Comparison of ENCODE assay signal across 24 cellular contexts in the genomic region with DNA sequence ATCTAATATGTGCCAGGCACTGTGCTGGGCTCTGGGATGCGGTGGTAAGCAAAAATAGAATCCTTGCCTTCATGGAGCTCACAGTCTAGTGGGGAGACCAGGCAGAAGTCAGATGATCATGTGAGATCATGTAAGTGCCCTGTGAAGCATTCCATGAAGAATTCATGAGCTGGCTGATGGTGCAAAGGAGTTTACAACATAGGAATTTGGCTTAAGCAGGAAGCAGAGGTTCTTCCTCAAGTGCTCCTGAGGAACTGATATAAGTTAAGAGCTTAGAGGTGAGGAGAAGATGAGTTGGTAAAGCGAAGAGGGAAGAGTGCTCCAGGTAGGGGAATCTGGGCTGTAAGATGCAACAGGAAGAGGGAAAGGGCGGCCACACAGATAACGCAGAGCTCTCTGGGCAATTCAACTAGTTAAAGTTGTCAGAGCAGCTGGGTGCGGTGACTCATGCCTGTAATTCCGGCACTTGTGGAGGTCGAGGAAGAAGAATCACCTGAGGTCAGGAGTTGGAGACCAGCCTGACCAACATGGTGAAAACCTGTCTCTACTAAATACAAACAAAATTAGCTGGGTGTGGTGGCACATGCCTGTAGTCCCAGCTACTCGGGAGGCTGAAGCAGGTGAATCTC.
DNase-seq lines count a peak whose midpoint lies in the region; ATAC-seq lines count a peak whose summit lies in the region.
"Had no signal": no experiment of that assay in that cellular context is flagged by ENCODE, and none has a peak within 500 bp of the region (broad histone marks: within the 10 kb centered on the region; RNA-seq: fewer than 3 reads in every experiment).

No MANE protein-coding gene starts in this region.

- H3K4me3 Mint-ChIP-seq in T-helper 17 cell, result no peak overlapping the region
- H3K4me3 Mint-ChIP-seq: activated naive CD8-positive, alpha-beta T cell; CD8-positive, alpha-beta T cell; nephron; stimulated activated naive CD8-positive, alpha-beta T cell treated with anti-CD3 and anti-CD28 coated beads, Interleukin-15, amount 100 ng/mL, for 72 hours had no signal

- H3K27me3 Mint-ChIP-seq in T-helper 17 cell, result no peaks in the 10 kb centered on the region
- H3K27me3 Mint-ChIP-seq: activated naive CD8-positive, alpha-beta T cell; stimulated activated naive CD8-positive, alpha-beta T cell treated with anti-CD3 and anti-CD28 coated beads, Interleukin-15, amount 100 ng/mL, for 72 hours had no signal

- H3K9me3 ChIP-seq in T-helper 17 cell (ENCODE audit: control insufficient read depth, low read length, poor library complexity, severe bottlenecking), result no peaks in the 10 kb centered on the region
- H3K9me3 ChIP-seq: A549, heart left ventricle, left ventricle myocardium inferior had no signal

- DNase-seq in Daoy (ENCODE audit: low read depth) (peak; percentile 42), NCI-H226 (peak; percentile 58), dermis blood vessel endothelial cell (peak; percentile 63), lung microvascular endothelial cell (ENCODE audit: low read depth in 2 of 2) (peak; percentile 25 to 57), T-helper 17 cell (no peak), NCI-H1105 (lab: John Stamatoyannopoulos, UW) (no peak)
- DNase-seq: activated CD4-positive, alpha-beta T cell treated with anti-CD3 and anti-CD28 coated beads for 48 hours; activated CD8-positive, alpha-beta memory T cell treated with anti-CD3 and anti-CD28 coated beads for 24 hours; activated effector memory CD4-positive, alpha-beta T cell treated with Interleukin-2 at 50 U/mL for 16 hours; AML-193; CD8-positive, alpha-beta T cell; GF-D8; HCEC 1CT; heart left ventricle; Karpas-422; left ventricle myocardium inferior; NCI-H524; SHP77; stimulated activated naive CD8-positive, alpha-beta T cell treated with anti-CD3 and anti-CD28 coated beads, Interleukin-15, amount 100 ng/mL, for 72 hours had no signal

- no peak for ATAC-seq in T-helper 17 cell
- ATAC-seq in HG03280 (IDR thresholded peaks at IDR 0.05; ENCODE audit: unreplicated experiment), result no peak
- ATAC-seq in GM21390 (IDR thresholded peaks at IDR 0.05; ENCODE audit: unreplicated experiment), result no peak
- ATAC-seq: A549; CD8-positive, alpha-beta T cell; heart left ventricle; stimulated activated naive CD8-positive, alpha-beta T cell treated with anti-CD3 and anti-CD28 coated beads, Interleukin-15, amount 100 ng/mL, for 72 hours had no signal

- no peaks in the 10 kb centered on the region for H3K36me3 Mint-ChIP-seq in T-helper 17 cell (ENCODE audit: low read depth)
- H3K36me3 Mint-ChIP-seq: activated naive CD8-positive, alpha-beta T cell; CD8-positive, alpha-beta T cell had no signal

- H3K27ac Mint-ChIP-seq in T-helper 17 cell, result no peak overlapping the region
- H3K27ac Mint-ChIP-seq: activated naive CD8-positive, alpha-beta T cell; CD8-positive, alpha-beta T cell; nephron; stimulated activated naive CD8-positive, alpha-beta T cell treated with anti-CD3 and anti-CD28 coated beads, Interleukin-15, amount 100 ng/mL, for 72 hours had no signal

- no peaks in the 10 kb centered on the region for H3K4me1 Mint-ChIP-seq in T-helper 17 cell
- H3K4me1 Mint-ChIP-seq: stimulated activated naive CD8-positive, alpha-beta T cell treated with anti-CD3 and anti-CD28 coated beads, Interleukin-15, amount 100 ng/mL, for 72 hours had no signal

Comparison
In these comparisons a context has a peak if more than half of its experiments do, and no peak if none do; other contexts are left out.
1. DNase-seq: peak in Daoy (single experiment), NCI-H226 (single experiment), dermis blood vessel endothelial cell (single experiment) and lung microvascular endothelial cell (2 of 2); none in T-helper 17 cell (0 of 3) and NCI-H1105 (single experiment).